ENCODE assay signal across 9 cellular contexts in the genomic region with DNA sequence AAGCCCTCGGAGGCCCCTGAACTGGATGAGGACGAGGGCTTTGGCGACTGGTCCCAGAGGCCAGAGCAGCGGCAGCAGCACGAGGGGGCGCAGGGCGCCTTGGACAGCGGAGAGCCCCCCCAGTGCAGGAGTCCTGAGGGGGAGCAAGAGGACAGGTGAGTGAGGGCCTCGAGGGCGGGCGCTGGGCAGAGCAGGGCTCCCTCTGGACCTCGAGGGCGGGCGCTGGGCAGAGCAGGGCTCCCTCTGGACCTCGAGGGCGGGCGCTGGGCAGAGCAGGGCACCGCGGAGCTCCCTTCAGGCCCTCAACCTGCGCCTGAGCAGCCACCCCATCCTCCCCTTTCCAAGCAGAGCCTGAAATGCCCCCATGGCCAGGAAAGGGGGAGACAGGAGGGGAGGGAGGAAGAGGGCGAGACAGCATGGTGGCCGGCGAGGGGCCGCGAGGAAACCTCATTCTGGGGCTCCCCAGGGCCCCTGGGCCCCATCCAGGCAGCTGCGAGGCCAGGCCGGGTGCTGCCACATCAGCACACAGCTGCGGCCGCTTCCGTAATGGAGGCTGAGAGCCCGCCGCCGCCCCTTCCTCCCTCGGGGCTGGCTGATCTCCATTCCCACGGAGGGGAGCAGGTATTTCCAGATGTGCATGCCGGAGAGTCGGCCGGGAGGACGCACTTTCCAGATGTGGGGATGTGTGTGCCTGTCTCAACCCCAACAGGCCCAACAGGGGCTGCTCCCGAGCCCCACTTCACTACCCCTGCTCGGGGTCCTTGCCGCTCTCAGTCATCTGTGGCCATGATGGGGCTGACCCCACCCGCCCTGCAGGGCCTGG. TPM values are rescaled to one million over a fixed set of nuclear protein-coding genes. Genes with fewer than 3 reads are reported as not detected.
DNase-seq lines count a peak whose midpoint lies in the region; ATAC-seq and TF ChIP-seq lines count a peak whose summit lies in the region.
"Had no signal": no experiment of that assay in that cellular context is flagged by ENCODE, and none has a peak within 500 bp of the region (broad histone marks: within the 10 kb centered on the region; RNA-seq: fewer than 3 reads in every experiment).

No MANE protein-coding gene starts in this region.

- ATAC-seq in activated naive CD8-positive, alpha-beta T cell treated with anti-CD3 and anti-CD28 coated beads, Interleukin-2, amount 10 ng/mL, durations not matched to agents 7 days and 5 days (ENCODE audit: low read depth) = peak; percentile 4
- ATAC-seq in natural killer cell (peak; percentile 3 to 27 (median 18)), HG02623 (IDR thresholded peaks at IDR 0.05; ENCODE audit: unreplicated experiment) (no peak), GM19324 (IDR thresholded peaks at IDR 0.05; ENCODE audit: low FRiP score, unreplicated experiment) (no peak)

- H3K27me3 ChIP-seq in colonic mucosa = no peaks in the 10 kb centered on the region

- no peak overlapping the region for H3K27ac Mint-ChIP-seq in activated naive CD8-positive, alpha-beta T cell treated with anti-CD3 and anti-CD28 coated beads, Interleukin-2, amount 10 ng/mL, durations not matched to agents 7 days and 5 days
- H3K27ac Mint-ChIP-seq in activated naive CD8-positive, alpha-beta T cell treated with anti-CD3 and anti-CD28 coated beads for 36 hours = no peak overlapping the region
- H3K27ac Mint-ChIP-seq in natural killer cell = peak overlapping the region in 1 of 2 donors; percentile 80

- no peak overlapping the region for H3K4me3 Mint-ChIP-seq in activated naive CD8-positive, alpha-beta T cell treated with anti-CD3 and anti-CD28 coated beads, Interleukin-2, amount 10 ng/mL, durations not matched to agents 7 days and 5 days
- H3K4me3 Mint-ChIP-seq in activated naive CD8-positive, alpha-beta T cell treated with anti-CD3 and anti-CD28 coated beads for 36 hours = no peak overlapping the region
- no peak overlapping the region for H3K4me3 Mint-ChIP-seq in natural killer cell

- TF ChIP-seq CTCF in colonic mucosa (IDR thresholded peaks at IDR 0.05) (no peak), natural killer cell (IDR thresholded peaks at IDR 0.05) (no peak)

- no peaks in the 10 kb centered on the region for H3K27me3 Mint-ChIP-seq in activated naive CD8-positive, alpha-beta T cell treated with anti-CD3 and anti-CD28 coated beads, Interleukin-2, amount 10 ng/mL, durations not matched to agents 7 days and 5 days
- H3K27me3 Mint-ChIP-seq in activated naive CD8-positive, alpha-beta T cell treated with anti-CD3 and anti-CD28 coated beads for 36 hours = no peaks in the 10 kb centered on the region
- H3K27me3 Mint-ChIP-seq in natural killer cell (ENCODE audit: low read depth in 2 of 2) = no peaks in the 10 kb centered on the region

- intact Hi-C loops in colonic mucosa (cut with DNase I) (loop anchor here (5.0 kb wide), 1 partner anchor 271 kb away; no protein-coding TSS in a partner anchor), natural killer cell (cut with micrococcal nuclease) (loop anchor here (1.0 to 2.0 kb wide), 2 partner anchors 44 to 269 kb away; no protein-coding TSS in a partner anchor)

- H3K9ac ChIP-seq in colonic mucosa (ENCODE audit: low read depth in 2 of 2, low read length in 2 of 2) = peak overlapping the region; percentile 16 to 60

- H3K4me1 ChIP-seq in colonic mucosa = no peaks in the 10 kb centered on the region

- H3K27ac ChIP-seq in colonic mucosa = peak overlapping the region; percentile 67
- H3K27ac ChIP-seq: C4-2B had no signal

- peak; percentile 45 for DNase-seq in activated naive CD8-positive, alpha-beta T cell treated with anti-CD3 and anti-CD28 coated beads, Interleukin-2, amount 10 ng/mL, durations not matched to agents 7 days and 5 days
- no peak for DNase-seq in activated naive CD8-positive, alpha-beta T cell treated with anti-CD3 and anti-CD28 coated beads for 36 hours
- DNase-seq in colonic mucosa = peak; percentile 20
- DNase-seq in natural killer cell = no peak
- DNase-seq in NCI-H1092 treated with DMSO at 0.1 percent for 48 hours (lab: John Stamatoyannopoulos, UW) = no peak
- DNase-seq in NCI-H1417 treated with DMSO at 0.1 percent for 48 hours (lab: John Stamatoyannopoulos, UW) = no peak

- H3K9me3 ChIP-seq in colonic mucosa = no peaks in the 10 kb centered on the region

- POLR2A ChIA-PET in activated naive CD8-positive, alpha-beta T cell treated with anti-CD3 and anti-CD28 coated beads, Interleukin-2, amount 10 ng/mL, durations not matched to agents 7 days and 5 days (lab: Charles Lee) = interaction anchor here (0.8 to 2.8 kb wide), 5 partner anchors 9 to 66 kb away, joined by 4 to 13 read pairs (median 5); a partner anchor contains a TSS

- H3K4me1 Mint-ChIP-seq in activated naive CD8-positive, alpha-beta T cell treated with anti-CD3 and anti-CD28 coated beads, Interleukin-2, amount 10 ng/mL, durations not matched to agents 7 days and 5 days = peaks cover 3% of the 10 kb centered on the region
- H3K4me1 Mint-ChIP-seq in activated naive CD8-positive, alpha-beta T cell treated with anti-CD3 and anti-CD28 coated beads for 36 hours = peaks cover 4% of the 10 kb centered on the region
- peaks cover 13 to 45% of the 10 kb centered on the region in 2 donors for H3K4me1 Mint-ChIP-seq in natural killer cell

- no peak overlapping the region for H3K4me3 ChIP-seq in colonic mucosa

- H3K36me3 ChIP-seq in colonic mucosa = no peaks in the 10 kb centered on the region

- H3K36me3 Mint-ChIP-seq in activated naive CD8-positive, alpha-beta T cell treated with anti-CD3 and anti-CD28 coated beads, Interleukin-2, amount 10 ng/mL, durations not matched to agents 7 days and 5 days = no peaks in the 10 kb centered on the region
- no peaks in the 10 kb centered on the region for H3K36me3 Mint-ChIP-seq in activated naive CD8-positive, alpha-beta T cell treated with anti-CD3 and anti-CD28 coated beads for 36 hours
- no peaks in the 10 kb centered on the region for H3K36me3 Mint-ChIP-seq in natural killer cell

- H3K9me3 Mint-ChIP-seq in activated naive CD8-positive, alpha-beta T cell treated with anti-CD3 and anti-CD28 coated beads, Interleukin-2, amount 10 ng/mL, durations not matched to agents 7 days and 5 days = no peaks in the 10 kb centered on the region
- H3K9me3 Mint-ChIP-seq in activated naive CD8-positive, alpha-beta T cell treated with anti-CD3 and anti-CD28 coated beads for 36 hours = no peaks in the 10 kb centered on the region
- H3K9me3 Mint-ChIP-seq in natural killer cell = no peaks in the 10 kb centered on the region

RNA-seq across cellular contexts. Expression of a gene that starts 10.0 kb away (rescaled TPM):
- total RNA-seq in activated naive CD8-positive, alpha-beta T cell treated with anti-CD3 and anti-CD28 coated beads, Interleukin-2, amount 10 ng/mL, durations not matched to agents 7 days and 5 days = not detected
- total RNA-seq in activated naive CD8-positive, alpha-beta T cell treated with anti-CD3 and anti-CD28 coated beads for 36 hours = under 1 TPM; 0.20 to 0.31 TPM
- not detected for total RNA-seq in colonic mucosa
- total RNA-seq in natural killer cell = under 1 TPM in 2 of 3 donors, not detected in 1; 0.14 to 0.32 TPM

RNA-seq across cellular contexts. Expression of a gene that starts 28.8 kb away (rescaled TPM):
- 100 to 1,000 TPM; 438 to 453 TPM for total RNA-seq in activated naive CD8-positive, alpha-beta T cell treated with anti-CD3 and anti-CD28 coated beads, Interleukin-2, amount 10 ng/mL, durations not matched to agents 7 days and 5 days
- total RNA-seq in activated naive CD8-positive, alpha-beta T cell treated with anti-CD3 and anti-CD28 coated beads for 36 hours = 100 to 1,000 TPM; 147 to 148 TPM
- total RNA-seq in colonic mucosa = 10 to 100 TPM; 18.9 to 23.0 TPM
- 100 to 1,000 TPM; 487 to 595 (median 536) TPM for total RNA-seq in natural killer cell

RNA-seq across cellular contexts. Expression of a gene that starts 37.9 kb away (rescaled TPM):
- total RNA-seq in activated naive CD8-positive, alpha-beta T cell treated with anti-CD3 and anti-CD28 coated beads, Interleukin-2, amount 10 ng/mL, durations not matched to agents 7 days and 5 days = 10 to 100 TPM; 13.7 to 16.7 TPM
- total RNA-seq in activated naive CD8-positive, alpha-beta T cell treated with anti-CD3 and anti-CD28 coated beads for 36 hours = under 1 TPM; 0.50 to 0.54 TPM
- total RNA-seq in colonic mucosa = under 1 TPM in 1 of 2 donors, not detected in 1; 0.72 TPM
- total RNA-seq in natural killer cell = 10 to 100 TPM; 15.8 to 27.9 (median 26.2) TPM

RNA-seq across cellular contexts. Expression of a gene that starts 42.9 kb away (rescaled TPM):
- total RNA-seq in activated naive CD8-positive, alpha-beta T cell treated with anti-CD3 and anti-CD28 coated beads, Interleukin-2, amount 10 ng/mL, durations not matched to agents 7 days and 5 days = under 1 TPM in 1 of 2 experiments, not detected in 1; 0.67 TPM
- total RNA-seq in activated naive CD8-positive, alpha-beta T cell treated with anti-CD3 and anti-CD28 coated beads for 36 hours = under 1 TPM in 1 of 2 experiments, not detected in 1; 0.31 TPM
- total RNA-seq in colonic mucosa (under 1 TPM in 1 of 2 donors, not detected in 1; 0.94 TPM), natural killer cell (1 to 10 TPM; 1.2 to 5.4 (median 3.6) TPM)

RNA-seq across cellular contexts. Expression of a gene that starts 46.9 kb away (rescaled TPM):
- total RNA-seq in activated naive CD8-positive, alpha-beta T cell treated with anti-CD3 and anti-CD28 coated beads, Interleukin-2, amount 10 ng/mL, durations not matched to agents 7 days and 5 days = not detected
- not detected for total RNA-seq in activated naive CD8-positive, alpha-beta T cell treated with anti-CD3 and anti-CD28 coated beads for 36 hours
- total RNA-seq in colonic mucosa = 1 to 10 TPM; 1.7 to 3.5 TPM
- not detected for total RNA-seq in natural killer cell

Comparison
In these comparisons a context has a peak if more than half of its experiments do, and no peak if none do; other contexts are left out.
1. DNase-seq: peak in activated naive CD8-positive, alpha-beta T cell treated with anti-CD3 and anti-CD28 coated beads, Interleukin-2, amount 10 ng/mL, durations not matched to agents 7 days and 5 days (single experiment) and colonic mucosa (single experiment); none in activated naive CD8-positive, alpha-beta T cell treated with anti-CD3 and anti-CD28 coated beads for 36 hours (single experiment), natural killer cell (single experiment), NCI-H1092 treated with DMSO at 0.1 percent for 48 hours (single experiment) and NCI-H1417 treated with DMSO at 0.1 percent for 48 hours (single experiment).
2. RNA of a gene that starts 37.9 kb away (total RNA-seq): 15.8 to 27.9 TPM in natural killer cell and 13.7 to 16.7 TPM in activated naive CD8-positive, alpha-beta T cell treated with anti-CD3 and anti-CD28 coated beads, Interleukin-2, amount 10 ng/mL, durations not matched to agents 7 days and 5 days; 0.72 TPM in colonic mucosa and 0.50 to 0.54 TPM in activated naive CD8-positive, alpha-beta T cell treated with anti-CD3 and anti-CD28 coated beads for 36 hours; every median in the first group is over 4 times any median in the second.
3. ATAC-seq: peak in activated naive CD8-positive, alpha-beta T cell treated with anti-CD3 and anti-CD28 coated beads, Interleukin-2, amount 10 ng/mL, durations not matched to agents 7 days and 5 days (single experiment) and natural killer cell (3 of 3); none in HG02623 (single experiment) and GM19324 (single experiment).
4. RNA of a gene that starts 28.8 kb away (total RNA-seq): 487 to 595 TPM in natural killer cell, 438 to 453 TPM in activated naive CD8-positive, alpha-beta T cell treated with anti-CD3 and anti-CD28 coated beads, Interleukin-2, amount 10 ng/mL, durations not matched to agents 7 days and 5 days and 147 to 148 TPM in activated naive CD8-positive, alpha-beta T cell treated with anti-CD3 and anti-CD28 coated beads for 36 hours; 18.9 to 23.0 TPM in colonic mucosa; every median in the first group is over 4 times any median in the second.